In genomic region chr2:95402370-95403203, GRCh38 we compare ENCODE assay signal across 8 cellular contexts. TPM values are rescaled to one million over a fixed set of nuclear protein-coding genes. Genes with fewer than 3 reads are reported as not detected.
DNase-seq lines count a peak whose midpoint lies in the region; TF ChIP-seq lines count a peak whose summit lies in the region.

A gene with protein sequence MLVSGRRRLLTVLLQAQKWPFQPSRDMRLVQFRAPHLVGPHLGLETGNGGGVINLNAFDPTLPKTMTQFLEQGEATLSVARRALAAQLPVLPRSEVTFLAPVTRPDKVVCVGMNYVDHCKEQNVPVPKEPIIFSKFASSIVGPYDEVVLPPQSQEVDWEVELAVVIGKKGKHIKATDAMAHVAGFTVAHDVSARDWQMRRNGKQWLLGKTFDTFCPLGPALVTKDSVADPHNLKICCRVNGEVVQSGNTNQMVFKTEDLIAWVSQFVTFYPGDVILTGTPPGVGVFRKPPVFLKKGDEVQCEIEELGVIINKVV (plus strand): TSS chr2:95402708. CDS start chr2:95405559, 2,851 bp downstream.

- peak within 1 kb of the TSS; percentile 97 for H2AFZ ChIP-seq in MM.1S (ENCODE audit: low read length)

- no peaks in the 10 kb centered on the region for H4K20me1 ChIP-seq in MM.1S (ENCODE audit: insufficient read depth, low read length)

- no peaks in the 10 kb centered on the region for H3K36me3 ChIP-seq in MM.1S (replicated peaks; ENCODE audit: insufficient read depth, low read length)

- TF ChIP-seq CTCF in MM.1S (IDR thresholded peaks at IDR 0.05; ENCODE audit: low read length) (no peak), fibroblast of the aortic adventitia (IDR thresholded peaks at IDR 0.05; ENCODE audit: insufficient read depth, low read length) (no peak), nephron (IDR thresholded peaks at IDR 0.05; ENCODE audit: unreplicated experiment in 3 of 3) (no peak)

- H3K9me3 ChIP-seq in MM.1S (replicated peaks; ENCODE audit: insufficient read depth, low read length): no peaks in the 10 kb centered on the region

- H3K4me3 Mint-ChIP-seq in nephron: peak within 1 kb of the TSS; percentile 97 to 99 (median 97)
- peak within 1 kb of the TSS; percentile 98 for H3K4me3 Mint-ChIP-seq in stimulated activated naive CD8-positive, alpha-beta T cell treated with anti-CD3 and anti-CD28 coated beads, Interleukin-15, Interleukin-2, amounts not matched to agents 100 ng/mL and 50 ng/mL, for 24 hours

- peak within 1 kb of the TSS; percentile 87 for H3K9ac ChIP-seq in MM.1S (ENCODE audit: low read length)

- H3K27me3 ChIP-seq in MM.1S (replicated peaks; ENCODE audit: insufficient read depth, low read length): no peaks in the 10 kb centered on the region

- H3K4me3 ChIP-seq in MM.1S (ENCODE audit: low read length): peak within 1 kb of the TSS; percentile 88
- peak within 1 kb of the TSS; percentile 96 for H3K4me3 ChIP-seq in fibroblast of the aortic adventitia (ENCODE audit: low read depth, low read length)

- DNase-seq in G401 (ENCODE audit: low spot score) (peak; percentile 94), HCEC 1CT (peak; percentile 90), MM.1S (peak; percentile 95), SHP77 treated with DMSO at 0.1 percent for 48 hours (lab: John Stamatoyannopoulos, UW) (peak; percentile 80), fibroblast of the aortic adventitia (ENCODE audit: low read depth) (peak; percentile 82)
- DNase-seq in activated effector memory CD4-positive, alpha-beta T cell treated with anti-CD3 and anti-CD28 coated beads, Interleukin-2, amount 50 U/mL, for 16 hours: peak; percentile 98

- H3K4me1 Mint-ChIP-seq in nephron: peaks cover 22% of the 10 kb centered on the region
- H3K4me1 Mint-ChIP-seq in stimulated activated naive CD8-positive, alpha-beta T cell treated with anti-CD3 and anti-CD28 coated beads, Interleukin-15, Interleukin-2, amounts not matched to agents 100 ng/mL and 50 ng/mL, for 24 hours (ENCODE audit: low read depth): peaks cover 22% of the 10 kb centered on the region

- peak within 1 kb of the TSS; percentile 64; the same call in 1 of the 2 replicates for H3K27ac ChIP-seq in MM.1S (ENCODE audit: low read length)

- H3K27me3 Mint-ChIP-seq in nephron (ENCODE audit: low read depth): no peaks in the 10 kb centered on the region
- H3K27me3 Mint-ChIP-seq in stimulated activated naive CD8-positive, alpha-beta T cell treated with anti-CD3 and anti-CD28 coated beads, Interleukin-15, Interleukin-2, amounts not matched to agents 100 ng/mL and 50 ng/mL, for 24 hours: no peaks in the 10 kb centered on the region

- peaks cover 11% of the 10 kb centered on the region; the same call in 1 of the 2 replicates for H3K4me1 ChIP-seq in MM.1S (ENCODE audit: low read length)

- H3K79me2 ChIP-seq in MM.1S (ENCODE audit: low read length): peaks cover 28% of the 10 kb centered on the region

- H3K36me3 Mint-ChIP-seq in nephron (ENCODE audit: low read depth): no peaks in the 10 kb centered on the region
- peaks cover 9% of the 10 kb centered on the region for H3K36me3 Mint-ChIP-seq in stimulated activated naive CD8-positive, alpha-beta T cell treated with anti-CD3 and anti-CD28 coated beads, Interleukin-15, Interleukin-2, amounts not matched to agents 100 ng/mL and 50 ng/mL, for 24 hours (ENCODE audit: low read depth)

- H3K9me3 Mint-ChIP-seq in nephron: no peaks in the 10 kb centered on the region
- no peaks in the 10 kb centered on the region for H3K9me3 Mint-ChIP-seq in stimulated activated naive CD8-positive, alpha-beta T cell treated with anti-CD3 and anti-CD28 coated beads, Interleukin-15, Interleukin-2, amounts not matched to agents 100 ng/mL and 50 ng/mL, for 24 hours

- H3K4me2 ChIP-seq in MM.1S (ENCODE audit: low read depth, low read length): peak within 1 kb of the TSS; percentile 88

- H3K27ac Mint-ChIP-seq in nephron: peak within 1 kb of the TSS; percentile 84 to 94 (median 91)
- peak within 1 kb of the TSS; percentile 89 for H3K27ac Mint-ChIP-seq in stimulated activated naive CD8-positive, alpha-beta T cell treated with anti-CD3 and anti-CD28 coated beads, Interleukin-15, Interleukin-2, amounts not matched to agents 100 ng/mL and 50 ng/mL, for 24 hours

- in situ Hi-C loops in G401 (cut with HindIII; ENCODE audit: low sequenced_read_pairs): no loop called here

- H3K9me2 ChIP-seq in MM.1S (replicated peaks; ENCODE audit: insufficient read depth, low read length): no peaks in the 10 kb centered on the region

- H3F3A ChIP-seq in MM.1S (ENCODE audit: insufficient read depth, low read length): peaks cover 4% of the 10 kb centered on the region; the same call in 1 of the 2 replicates

RNA-seq across cellular contexts. Expression of the gene that starts here (rescaled TPM):
- 50.9 and 65.5 TPM in 2 replicates for total RNA-seq in G401 (2014; rRNA removed; shearing (Covaris generic))
- total RNA-seq in fibroblast of the aortic adventitia (ENCODE audit: low replicate concordance): 2.7 and 15.4 TPM in 2 replicates

Comparison
In these comparisons a context has a peak if more than half of its experiments do, and no peak if none do; other contexts are left out.
1. Peak in every context shown above with its lines: DNase-seq, H3K4me3 ChIP-seq and H3K27ac ChIP-seq.